Comparison of ENCODE assay signal across 31 cellular contexts in the genomic region with DNA sequence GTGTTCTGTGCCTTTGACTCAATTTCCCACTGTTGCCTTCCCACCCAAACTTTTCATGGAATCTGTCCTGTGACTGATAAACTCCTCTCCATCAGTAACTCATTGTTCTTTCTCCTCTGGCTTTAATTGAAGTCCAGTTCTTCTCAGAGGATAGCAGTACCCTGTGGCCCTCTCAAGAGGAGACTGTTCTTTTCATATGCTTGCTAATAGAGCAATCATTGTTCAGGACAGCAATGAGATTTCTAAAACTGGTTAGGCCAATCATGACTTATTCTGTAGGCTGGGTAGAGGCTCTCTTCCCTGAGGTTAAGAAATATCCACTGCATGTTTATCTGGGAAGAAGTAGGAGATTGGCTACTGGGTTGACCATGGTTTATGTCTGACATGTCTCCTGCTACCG.
"Had no signal": no experiment of that assay in that cellular context is flagged by ENCODE, and none has a peak within 500 bp of the region (broad histone marks: within the 10 kb centered on the region; RNA-seq: fewer than 3 reads in every experiment).

No MANE protein-coding gene starts in this region.

- H3K4me3 ChIP-seq: body of pancreas, esophagus squamous epithelium, heart left ventricle had no signal

- ATAC-seq: activated CD4-positive, CD25-positive, alpha-beta regulatory T cell treated with anti-CD3 and anti-CD28 coated beads, Interleukin-2, amount 50 U/mL, for 24 hours; activated CD8-positive, alpha-beta memory T cell treated with anti-CD3 and anti-CD28 coated beads, Interleukin-2, amount 10 ng/mL, durations not matched to agents 7 days and 5 days; activated CD8-positive, alpha-beta T cell treated with anti-CD3 and anti-CD28 coated beads for 36 hours; activated naive CD4-positive, alpha-beta T cell treated with anti-CD3 and anti-CD28 coated beads, Interleukin-2, amount 50 U/mL, for 72 hours; activated T-cell treated with anti-CD3 and anti-CD28 coated beads, Interleukin-2, amount 50 U/mL, for 72 hours; body of pancreas; effector memory CD8-positive, alpha-beta T cell; heart left ventricle; T-helper 17 cell had no signal

- H3K27ac Mint-ChIP-seq: activated B cell treated with CpG ODN at 0.5 μM for 24 hours; activated CD8-positive, alpha-beta memory T cell treated with anti-CD3 and anti-CD28 coated beads, Interleukin-2, amount 10 ng/mL, durations not matched to agents 7 days and 5 days; activated CD8-positive, alpha-beta T cell treated with anti-CD3 and anti-CD28 coated beads for 36 hours; activated naive CD4-positive, alpha-beta T cell treated with anti-CD3 and anti-CD28 coated beads, Interleukin-2, amount 10 ng/mL, durations not matched to agents 7 days and 5 days; activated naive CD4-positive, alpha-beta T cell treated with anti-CD3 and anti-CD28 coated beads, Interleukin-2, amount 50 U/mL, for 72 hours; activated naive CD8-positive, alpha-beta T cell treated with anti-CD3 and anti-CD28 coated beads, Interleukin-2, amount 10 ng/mL, durations not matched to agents 7 days and 5 days; activated T-cell treated with anti-CD3 and anti-CD28 coated beads, Interleukin-2, amount 50 U/mL, for 24 hours; activated T-cell treated with anti-CD3 and anti-CD28 coated beads, Interleukin-2, amount 50 U/mL, for 72 hours; effector memory CD8-positive, alpha-beta T cell; T-helper 17 cell; T-helper 2 cell treated with Interferon-gamma antibody and Interleukin-4, amounts not matched to agents 5 μg/mL and 100 μg/mL, for 36 hours had no signal

- H3K4me1 Mint-ChIP-seq: activated B cell treated with CpG ODN at 0.5 μM for 24 hours; activated CD8-positive, alpha-beta memory T cell treated with anti-CD3 and anti-CD28 coated beads, Interleukin-2, amount 10 ng/mL, durations not matched to agents 7 days and 5 days; activated naive CD4-positive, alpha-beta T cell treated with anti-CD3 and anti-CD28 coated beads, Interleukin-2, amount 10 ng/mL, durations not matched to agents 7 days and 5 days; activated naive CD8-positive, alpha-beta T cell treated with anti-CD3 and anti-CD28 coated beads, Interleukin-2, amount 10 ng/mL, durations not matched to agents 7 days and 5 days; T-helper 17 cell had no signal

- H3K36me3 ChIP-seq: esophagus squamous epithelium, heart left ventricle, WERI-Rb-1 had no signal

- H3K27ac ChIP-seq: body of pancreas, epithelial cell of prostate, esophagus squamous epithelium, heart left ventricle, WERI-Rb-1 had no signal

- H3K9me3 Mint-ChIP-seq: activated CD8-positive, alpha-beta T cell treated with anti-CD3 and anti-CD28 coated beads for 36 hours; activated naive CD4-positive, alpha-beta T cell treated with anti-CD3 and anti-CD28 coated beads, Interleukin-2, amount 10 ng/mL, durations not matched to agents 7 days and 5 days; activated naive CD8-positive, alpha-beta T cell treated with anti-CD3 and anti-CD28 coated beads, Interleukin-2, amount 10 ng/mL, durations not matched to agents 7 days and 5 days; activated T-cell treated with anti-CD3 and anti-CD28 coated beads, Interleukin-2, amount 50 U/mL, for 24 hours; effector memory CD8-positive, alpha-beta T cell; T-helper 2 cell treated with Interferon-gamma antibody and Interleukin-4, amounts not matched to agents 5 μg/mL and 100 μg/mL, for 36 hours had no signal

- H3K27me3 ChIP-seq: body of pancreas had no signal

- H3K9me3 ChIP-seq: body of pancreas, esophagus squamous epithelium, heart left ventricle had no signal

- H3K36me3 Mint-ChIP-seq: activated CD8-positive, alpha-beta memory T cell treated with anti-CD3 and anti-CD28 coated beads, Interleukin-2, amount 10 ng/mL, durations not matched to agents 7 days and 5 days; activated naive CD4-positive, alpha-beta T cell treated with anti-CD3 and anti-CD28 coated beads, Interleukin-2, amount 10 ng/mL, durations not matched to agents 7 days and 5 days; activated naive CD8-positive, alpha-beta T cell treated with anti-CD3 and anti-CD28 coated beads, Interleukin-2, amount 10 ng/mL, durations not matched to agents 7 days and 5 days had no signal

- H3K4me1 ChIP-seq: body of pancreas, esophagus squamous epithelium, heart left ventricle had no signal

- H3K4me3 Mint-ChIP-seq: activated B cell treated with CpG ODN at 0.5 μM for 24 hours; activated CD8-positive, alpha-beta memory T cell treated with anti-CD3 and anti-CD28 coated beads, Interleukin-2, amount 10 ng/mL, durations not matched to agents 7 days and 5 days; activated CD8-positive, alpha-beta T cell treated with anti-CD3 and anti-CD28 coated beads for 36 hours; activated naive CD4-positive, alpha-beta T cell treated with anti-CD3 and anti-CD28 coated beads, Interleukin-2, amount 10 ng/mL, durations not matched to agents 7 days and 5 days; activated naive CD8-positive, alpha-beta T cell treated with anti-CD3 and anti-CD28 coated beads, Interleukin-2, amount 10 ng/mL, durations not matched to agents 7 days and 5 days; activated T-cell treated with anti-CD3 and anti-CD28 coated beads, Interleukin-2, amount 50 U/mL, for 24 hours; activated T-cell treated with anti-CD3 and anti-CD28 coated beads, Interleukin-2, amount 50 U/mL, for 72 hours; effector memory CD8-positive, alpha-beta T cell; T-helper 17 cell; T-helper 2 cell treated with Interferon-gamma antibody and Interleukin-4, amounts not matched to agents 5 μg/mL and 100 μg/mL, for 36 hours had no signal

- DNase-seq: activated B cell treated with CpG ODN at 0.5 μM for 24 hours; activated CD4-positive, alpha-beta T cell treated with anti-CD3 and anti-CD28 coated beads for 48 hours; activated CD4-positive, alpha-beta T cell treated with anti-CD3 and anti-CD28 coated beads, Interleukin-2, amount 50 U/mL, for 1 hour; activated CD4-positive, alpha-beta T cell treated with anti-CD3 and anti-CD28 coated beads, Interleukin-2, amount 50 U/mL, for 48 hours; activated CD8-positive, alpha-beta memory T cell treated with anti-CD3 and anti-CD28 coated beads, Interleukin-2, amount 10 ng/mL, durations not matched to agents 7 days and 5 days; activated CD8-positive, alpha-beta memory T cell treated with anti-CD3 and anti-CD28 coated beads, Interleukin-2, amount 50 U/mL, for 4 hours; activated CD8-positive, alpha-beta T cell treated with anti-CD3 and anti-CD28 coated beads for 36 hours; activated gamma-delta T cell; activated naive CD4-positive, alpha-beta T cell; activated naive CD4-positive, alpha-beta T cell treated with anti-CD3 and anti-CD28 coated beads, Interleukin-2, amount 10 ng/mL, durations not matched to agents 7 days and 5 days; activated naive CD8-positive, alpha-beta T cell treated with anti-CD3 and anti-CD28 coated beads, Interleukin-2, amount 10 ng/mL, durations not matched to agents 7 days and 5 days; activated T-cell treated with anti-CD3 and anti-CD28 coated beads, Interleukin-2, amount 50 U/mL, for 24 hours; activated T-cell treated with anti-CD3 and anti-CD28 coated beads, Interleukin-2, amount 50 U/mL, for 72 hours; anterior cingulate cortex; body of pancreas; caudate nucleus; cortex of kidney; dermis blood vessel endothelial cell; effector CD4-positive, alpha-beta T cell; effector memory CD8-positive, alpha-beta T cell; esophagus squamous epithelium; glutamatergic neuron; heart left ventricle; T-helper 1 cell; T-helper 17 cell; T1000; WERI-Rb-1 had no signal
